In the genomic region with DNA sequence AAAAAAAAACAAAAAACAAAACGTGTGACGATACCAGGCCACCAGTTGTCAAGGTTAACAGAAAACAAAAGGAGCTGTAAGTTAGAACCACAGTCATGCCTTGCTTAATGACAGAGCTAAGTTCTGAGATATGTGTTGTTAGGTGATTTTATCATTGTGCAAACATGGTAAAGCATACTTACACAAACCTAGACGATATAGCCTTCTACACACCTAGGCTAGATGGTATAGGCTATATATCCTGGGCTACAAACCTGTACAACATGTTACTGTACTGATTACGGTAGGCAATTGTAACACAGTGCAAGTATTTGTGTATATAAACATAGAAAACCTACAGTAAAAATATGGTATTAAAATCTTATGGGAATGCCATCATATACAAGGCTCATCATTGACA, we compare ENCODE assay signal across 31 cellular contexts.
"Had no signal": no experiment of that assay in that cellular context is flagged by ENCODE, and none has a peak within 500 bp of the region (broad histone marks: within the 10 kb centered on the region; RNA-seq: fewer than 3 reads in every experiment).

No MANE protein-coding gene starts in this region.

- DNase-seq: activated CD4-positive, alpha-beta memory T cell treated with anti-CD3 and anti-CD28 coated beads, Interleukin-2, amount 10 ng/mL, durations not matched to agents 7 days and 5 days; activated CD4-positive, alpha-beta T cell treated with anti-CD3 and anti-CD28 coated beads for 4 hours; activated CD4-positive, alpha-beta T cell treated with anti-CD3 and anti-CD28 coated beads, Interleukin-2, amount 10 ng/mL, durations not matched to agents 7 days and 5 days; activated CD4-positive, alpha-beta T cell treated with anti-CD3 and anti-CD28 coated beads, Interleukin-2, amount 50 U/mL, for 4 hours; activated CD4-positive, CD25-positive, alpha-beta regulatory T cell; activated CD4-positive, CD25-positive, alpha-beta regulatory T cell treated with anti-CD3 and anti-CD28 coated beads, Interleukin-2, amount 50 U/mL, for 72 hours; activated CD8-positive, alpha-beta memory T cell treated with anti-CD3 and anti-CD28 coated beads, Interleukin-2, amount 50 U/mL, for 48 hours; activated gamma-delta T cell; activated naive CD4-positive, alpha-beta T cell; activated naive CD4-positive, alpha-beta T cell treated with anti-CD3 and anti-CD28 coated beads, Interleukin-2, amount 10 ng/mL, durations not matched to agents 7 days and 5 days; activated naive CD8-positive, alpha-beta T cell treated with anti-CD3 and anti-CD28 coated beads, Interleukin-2, amount 10 ng/mL, durations not matched to agents 7 days and 5 days; activated T-cell treated with anti-CD3 and anti-CD28 coated beads for 4 hours; activated T-cell treated with anti-CD3 and anti-CD28 coated beads, Interleukin-2, amount 50 U/mL, for 24 hours; activated T-cell treated with anti-CD3 and anti-CD28 coated beads, Interleukin-2, amount 50 U/mL, for 72 hours; central memory CD4-positive, alpha-beta T cell; cerebellar nuclear complex; colonic mucosa; effector CD8-positive, alpha-beta T cell; foreskin fibroblast; head of caudate nucleus; T-helper 1 cell; T-helper 17 cell; T1000 had no signal

- FAIRE-seq: endometrium, endothelial cell of umbilical vein, frontal cortex had no signal

- H3K4me1 ChIP-seq: breast epithelium, colonic mucosa had no signal

- H3K36me3 ChIP-seq: ascending aorta, breast epithelium, cardiac muscle cell, colonic mucosa had no signal

- H3K9me3 ChIP-seq: ascending aorta, breast epithelium, colonic mucosa had no signal

- H3K27me3 ChIP-seq: ascending aorta, breast epithelium, cardiac muscle cell, colonic mucosa had no signal

- H3K27ac ChIP-seq: ascending aorta, breast epithelium, cardiac muscle cell, colonic mucosa had no signal

- ATAC-seq: activated naive CD4-positive, alpha-beta T cell treated with anti-CD3 and anti-CD28 coated beads, Interleukin-2, amount 50 U/mL, for 72 hours; activated T-cell treated with anti-CD3 and anti-CD28 coated beads, Interleukin-2, amount 50 U/mL, for 72 hours; esophagus mucosa; T-helper 17 cell had no signal

- H3K4me3 ChIP-seq: ascending aorta, breast epithelium, cardiac muscle cell, colonic mucosa had no signal
